In genomic region chr7:141737836-141738591, GRCh38 we compare ENCODE assay signal across 8 cellular contexts. TPM values are rescaled to one million over a fixed set of nuclear protein-coding genes. Genes with fewer than 3 reads are reported as not detected.
DNase-seq lines count a peak whose midpoint lies in the region; ATAC-seq, FAIRE-seq and TF ChIP-seq lines count a peak whose summit lies in the region.

SSBP1 (plus strand) TSS chr7:141738358; CDS start chr7:141739167, 809 bp downstream.

- intact Hi-C loops in HepG2 (cut with micrococcal nuclease; ENCODE audit: unreplicated experiment), result loop anchor here (1.0 to 2.0 kb wide), 3 partner anchors 41 to 187 kb away; partner anchors contain the start of gene AGK

- TF ChIP-seq POLR2A in HepG2 (IDR thresholded peaks at IDR 0.05; ENCODE audit: insufficient read depth in 1 of 2, low read depth in 2 of 2, low read length in 2 of 2), result peak; percentile 94 to 97

- under 1% methylated on average over 42 of the region's 46 CpGs for WGBS in HepG2 (ENCODE audit: low lambda C conversion rate)

- H2AFZ ChIP-seq in HepG2 (ENCODE audit: low read length), result peak within 1 kb of the TSS; percentile 95

- BruUV-seq in HepG2 (replicated peaks; lab: Mats Ljungman, UMichigan), result no TSS peak

- H3K79me2 ChIP-seq in HepG2 (ENCODE audit: insufficient read depth, low read length), result peaks cover 32% of the 10 kb centered on the region

- no peaks in the 10 kb centered on the region; a peak in 1 of 5 replicates for H3K27me3 ChIP-seq in HepG2 (ENCODE audit: control insufficient read depth in 1 of 2, insufficient read depth in 2 of 2, low read length in 2 of 2)

- TF ChIP-seq RAD21 in HepG2 (CRISPR knock-in tag; IDR thresholded peaks at IDR 0.05), result no peak

- POLR2A ChIA-PET in HepG2 (lab: Yijun Ruan, JAX), result interaction anchor here (0.6 to 2.1 kb wide), 11 partner anchors 10 to 723 kb away, joined by 3 to 18 read pairs (median 4); partner anchors contain the start of genes AGK, DENND11, MRPS33 and WEE2

- CTCF ChIA-PET in HepG2 (lab: Yijun Ruan, JAX; ENCODE audit: low intra/inter-chr PET ratio, low total read pairs), result interaction anchor here (2.5 kb wide), 1 partner anchor 83 kb away, joined by 16 read pairs; no protein-coding TSS in a partner anchor

- peak within 1 kb of the TSS; percentile 84 to 93 (median 85) for H3K4me3 ChIP-seq in HepG2 (replicated peaks in 1 of 3; ENCODE audit: insufficient read depth in 1 of 3, low read depth in 2 of 3, low read length in 3 of 3)

- DNase-seq in NCI-H748 (lab: John Stamatoyannopoulos, UW; ENCODE audit: unreplicated experiment) (peak; percentile 97), dermis blood vessel endothelial cell (peak; percentile 99), HepG2 (ENCODE audit: low spot score) (peak; percentile 94)
- peak; percentile 74 to 90 for DNase-seq in activated CD4-positive, alpha-beta T cell treated with anti-CD3 and anti-CD28 coated beads, Interleukin-2, amount 50 U/mL, for 24 hours (ENCODE audit: low read depth in 1 of 2, low spot score in 1 of 2)
- peak; percentile 94 for DNase-seq in stimulated activated CD4-positive, alpha-beta T cell treated with anti-CD3 and anti-CD28 coated beads, Interleukin-4, amount 100 ng/mL, for 24 hours

- H3K9me3 ChIP-seq in HepG2 (ENCODE audit: low read length), result no peaks in the 10 kb centered on the region

- H3K27ac ChIP-seq in C4-2B (peak within 1 kb of the TSS; percentile 82), HepG2 (ENCODE audit: extremely low read length, insufficient read depth, low read length) (peak within 1 kb of the TSS; percentile 81)

- FAIRE-seq in HepG2 (lab: Jason Lieb, UNC), result peak; percentile 93

- peak; percentile 48 to 70; a peak in 2 of 4 replicates for TF ChIP-seq EP300 in HepG2 (IDR thresholded peaks at IDR 0.05; ENCODE audit: low read depth in 2 of 2, low read length in 2 of 2)
- TF ChIP-seq EP300 in HepG2 (CRISPR knock-in tag; IDR thresholded peaks at IDR 0.05; ENCODE audit: borderline replicate concordance), result no peak

- peaks cover 29% of the 10 kb centered on the region for H3K4me1 ChIP-seq in HepG2 (ENCODE audit: insufficient read depth, low read length)

- peak; percentile 98 for TF ChIP-seq CTCF in C4-2B (conservative IDR thresholded peaks at IDR 0.05)
- peak; percentile 84 for TF ChIP-seq CTCF in HepG2 (CRISPR knock-in tag; IDR thresholded peaks at IDR 0.05)

- H3K9ac ChIP-seq in HepG2 (ENCODE audit: insufficient read depth, low read depth, low read length), result peak within 1 kb of the TSS; percentile 82

- peak within 1 kb of the TSS; percentile 85 for H3K4me2 ChIP-seq in HepG2 (ENCODE audit: low read depth, low read length)

- H4K20me1 ChIP-seq in HepG2 (ENCODE audit: insufficient read depth, low read length), result no peaks in the 10 kb centered on the region

- ATAC-seq in GM19328 (IDR thresholded peaks at IDR 0.05; ENCODE audit: unreplicated experiment), result peak; percentile 84
- ATAC-seq in HG03521 (IDR thresholded peaks at IDR 0.05; ENCODE audit: unreplicated experiment), result peak; percentile 85
- peak; percentile 95 for ATAC-seq in HepG2

- peaks cover 6 to 25% of the 10 kb centered on the region in 2 experiments for H3K36me3 ChIP-seq in HepG2 (replicated peaks in 1 of 2; ENCODE audit: control insufficient read depth in 1 of 2, insufficient read depth in 2 of 2, low read length in 2 of 2)

- in situ Hi-C loops in HepG2 (cut with HindIII; ENCODE audit: extremely low pct_ligation_motif_present, low pct_unique_long_range_greater_than_20kb), result loop anchor here (10.0 kb wide), 1 partner anchor 83 kb away; no protein-coding TSS in a partner anchor

TF ChIP-seq in HepG2, 621 proteins besides CTCF, POLR2A, EP300 and RAD21 (continues in another document):
- TF ChIP-seq NR0B2 (CRISPR knock-in tag; IDR thresholded peaks at IDR 0.05), result peak; percentile 55; the same call in 1 of the 2 replicates
- peak; percentile 100 for TF ChIP-seq XRCC5 (optimal IDR thresholded peaks at IDR 0.05; ENCODE audit: low read length)
- TF ChIP-seq FUBP1 (CRISPR knock-in tag; IDR thresholded peaks at IDR 0.05; ENCODE audit: borderline replicate concordance), result no peak; the same call in 1 of the 2 replicates
- TF ChIP-seq ZFP91 (CRISPR knock-in tag; IDR thresholded peaks at IDR 0.05; ENCODE audit: borderline replicate concordance), result peak; percentile 94
- TF ChIP-seq ZNF550 (CRISPR knock-in tag; IDR thresholded peaks at IDR 0.05; ENCODE audit: borderline replicate concordance), result no peak
- no peak for TF ChIP-seq MTA3 (CRISPR knock-in tag; IDR thresholded peaks at IDR 0.05)
- TF ChIP-seq TGIF2 (CRISPR knock-in tag; IDR thresholded peaks at IDR 0.05), result peak; percentile 60; the same call in 1 of the 2 replicates
- TF ChIP-seq MAFF (IDR thresholded peaks at IDR 0.05; ENCODE audit: low read depth, low read length), result no peak
- TF ChIP-seq TRIM22 (IDR thresholded peaks at IDR 0.05), result no peak
- peak; percentile 77 for TF ChIP-seq NCOA2 (CRISPR knock-in tag; IDR thresholded peaks at IDR 0.05)
- TF ChIP-seq DPF2 (CRISPR knock-in tag; IDR thresholded peaks at IDR 0.05; ENCODE audit: borderline replicate concordance, low read depth), result no peak
- TF ChIP-seq ZNF652 (CRISPR knock-in tag; IDR thresholded peaks at IDR 0.05; ENCODE audit: borderline replicate concordance, low read depth), result no peak
- peak; percentile 99 for TF ChIP-seq YEATS4 (CRISPR knock-in tag; IDR thresholded peaks at IDR 0.05; ENCODE audit: borderline replicate concordance)

RNA-seq across cellular contexts. Expression of gene SSBP1, which starts in this region (rescaled TPM):
- total RNA-seq in dermis blood vessel endothelial cell (152 and 197 TPM in 2 replicates), HepG2 (2016; rRNA removed; fragmentation: Illumina TruSeq; extraction: Trizol) (254 and 363 TPM in 2 replicates)
- 86.1 and 88.6 TPM in 2 replicates for total RNA-seq in HepG2 (2016; cell fraction: cytosol; rRNA removed; fragmentation: Illumina TruSeq; extraction: Trizol; ENCODE audit: low read depth)
- 267 and 364 TPM in 2 replicates for total RNA-seq in HepG2 (2016; cell fraction: insoluble cytoplasmic fraction; rRNA removed; fragmentation: Illumina TruSeq; extraction: Trizol)
- 74.3 and 78.8 TPM in 2 replicates for total RNA-seq in HepG2 (2016; cell fraction: membrane; rRNA removed; fragmentation: Illumina TruSeq; extraction: Trizol)
- 124 TPM in 2 replicates for total RNA-seq in HepG2 (2016; cell fraction: nucleus; rRNA removed; fragmentation: Illumina TruSeq; extraction: Trizol)
- 52.9 and 64.4 TPM in 2 replicates for polyA plus RNA-seq in HepG2 (2011; rRNA removed)
- polyA plus RNA-seq in HepG2 (2011; cell fraction: cytosol; rRNA removed), result 35.9 and 51.3 TPM in 2 replicates
- polyA plus RNA-seq in HepG2 (2011; cell fraction: nucleus; rRNA removed), result 24.0 and 27.9 TPM in 2 replicates
- polyA plus RNA-seq in HepG2 (2012), result 106 and 158 TPM in 2 replicates
- polyA plus RNA-seq in HepG2 (2016; cell fraction: cytosol; fragmentation: Illumina TruSeq; extraction: Trizol; ENCODE audit: low read depth), result 90.2 and 95.1 TPM in 2 replicates
- polyA plus RNA-seq in HepG2 (2016; cell fraction: insoluble cytoplasmic fraction; fragmentation: Illumina TruSeq; extraction: Trizol; ENCODE audit: low read depth), result 372 and 403 TPM in 2 replicates
- 62.4 and 68.6 TPM in 2 replicates for polyA plus RNA-seq in HepG2 (2016; cell fraction: membrane; fragmentation: Illumina TruSeq; extraction: Trizol; ENCODE audit: low read depth)
- 142 and 144 TPM in 2 replicates for polyA plus RNA-seq in HepG2 (2016; cell fraction: nucleus; fragmentation: Illumina TruSeq; extraction: Trizol; ENCODE audit: insufficient read depth, low read depth)
- polyA minus RNA-seq in HepG2 (2011; rRNA and poly(A)+ RNA removed; ENCODE audit: low replicate concordance), result 22.8 and 40.3 TPM in 2 replicates
- polyA minus RNA-seq in HepG2 (2011; cell fraction: cytosol; rRNA and poly(A)+ RNA removed), result 20.9 and 24.2 TPM in 2 replicates
- polyA minus RNA-seq in HepG2 (2011; cell fraction: nucleus; rRNA and poly(A)+ RNA removed), result 119 and 126 TPM in 2 replicates

Comparison
In these comparisons a context has a peak if more than half of its experiments do, and no peak if none do; other contexts are left out.
1. Peak in every context shown above with its lines: DNase-seq, ATAC-seq, H3K4me3 ChIP-seq and H3K27ac ChIP-seq.